Comparison of ENCODE assay signal across 22 cellular contexts in the genomic region with DNA sequence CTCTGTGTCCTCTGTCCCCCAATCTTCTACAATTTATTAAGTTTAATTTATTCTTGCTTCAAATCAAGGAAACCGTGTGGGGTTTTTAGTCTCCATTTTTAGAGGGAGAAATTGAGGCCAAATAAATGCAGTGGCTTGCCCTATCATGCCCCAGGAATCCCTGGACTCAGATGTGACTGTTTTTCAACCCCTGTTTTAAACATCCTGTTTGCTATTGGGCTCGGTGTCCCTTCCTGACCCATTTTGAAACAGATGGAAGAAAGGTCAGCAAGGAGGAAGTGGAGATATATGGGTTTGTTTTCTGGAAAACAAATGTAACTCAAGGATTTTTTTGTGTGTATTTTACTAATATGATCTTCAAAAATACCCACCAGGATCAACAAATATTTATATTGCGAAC.
"Had no signal": no experiment of that assay in that cellular context is flagged by ENCODE, and none has a peak within 500 bp of the region (broad histone marks: within the 10 kb centered on the region; RNA-seq: fewer than 3 reads in every experiment).

No MANE protein-coding gene starts in this region.

- H3K36me3 ChIP-seq: suprapubic skin, transverse colon, uterus had no signal

- H3K27ac Mint-ChIP-seq: activated CD4-positive, alpha-beta T cell treated with anti-CD3 and anti-CD28 coated beads, Interleukin-2, amount 10 ng/mL, durations not matched to agents 7 days and 5 days; activated CD8-positive, alpha-beta T cell treated with anti-CD3 and anti-CD28 coated beads, Interleukin-2, amount 10 ng/mL, durations not matched to agents 7 days and 5 days; activated naive CD4-positive, alpha-beta T cell treated with anti-CD3 and anti-CD28 coated beads for 36 hours; activated naive CD8-positive, alpha-beta T cell treated with anti-CD3 and anti-CD28 coated beads, Interleukin-2, amount 50 U/mL, for 24 hours; activated T-cell treated with anti-CD3 and anti-CD28 coated beads, Interleukin-2, amount 50 U/mL, for 24 hours; activated T-helper 2 cell treated with anti-CD3 and anti-CD28 coated beads, Interferon-gamma antibody, Interleukin-2, Interleukin-4, amounts not matched to agents 10 μg/mL and 5 μg/mL and 100 μg/mL, durations not matched to agents 14 hours and 24 hours and 36 hours; progenitor cell of endocrine pancreas; stimulated activated naive CD8-positive, alpha-beta T cell treated with anti-CD3 and anti-CD28 coated beads, Interleukin-15, amount 100 ng/mL, for 72 hours; T-helper 1 cell treated with Interleukin-12 subunit alpha and Interleukin-12 subunit beta and Interleukin-4 antibody, amounts not matched to agents 30 μg/mL and 1 μg/mL, for 36 hours had no signal

- H3K4me1 Mint-ChIP-seq: activated CD4-positive, alpha-beta T cell treated with anti-CD3 and anti-CD28 coated beads, Interleukin-2, amount 10 ng/mL, durations not matched to agents 7 days and 5 days; activated naive CD8-positive, alpha-beta T cell treated with anti-CD3 and anti-CD28 coated beads, Interleukin-2, amount 50 U/mL, for 24 hours had no signal

- H3K4me3 Mint-ChIP-seq: activated CD4-positive, alpha-beta T cell treated with anti-CD3 and anti-CD28 coated beads, Interleukin-2, amount 10 ng/mL, durations not matched to agents 7 days and 5 days; activated CD8-positive, alpha-beta T cell treated with anti-CD3 and anti-CD28 coated beads, Interleukin-2, amount 10 ng/mL, durations not matched to agents 7 days and 5 days; activated naive CD4-positive, alpha-beta T cell treated with anti-CD3 and anti-CD28 coated beads for 36 hours; activated naive CD8-positive, alpha-beta T cell treated with anti-CD3 and anti-CD28 coated beads, Interleukin-2, amount 50 U/mL, for 24 hours; activated T-cell treated with anti-CD3 and anti-CD28 coated beads, Interleukin-2, amount 50 U/mL, for 24 hours; brain; stimulated activated naive CD8-positive, alpha-beta T cell treated with anti-CD3 and anti-CD28 coated beads, Interleukin-15, amount 100 ng/mL, for 72 hours; T-helper 1 cell treated with Interleukin-12 subunit alpha and Interleukin-12 subunit beta and Interleukin-4 antibody, amounts not matched to agents 30 μg/mL and 1 μg/mL, for 36 hours had no signal

- H3K9me3 Mint-ChIP-seq: activated CD4-positive, alpha-beta T cell treated with anti-CD3 and anti-CD28 coated beads, Interleukin-2, amount 10 ng/mL, durations not matched to agents 7 days and 5 days; activated naive CD4-positive, alpha-beta T cell treated with anti-CD3 and anti-CD28 coated beads for 36 hours; activated naive CD8-positive, alpha-beta T cell treated with anti-CD3 and anti-CD28 coated beads, Interleukin-2, amount 50 U/mL, for 24 hours; activated T-cell treated with anti-CD3 and anti-CD28 coated beads, Interleukin-2, amount 50 U/mL, for 24 hours; activated T-helper 2 cell treated with anti-CD3 and anti-CD28 coated beads, Interferon-gamma antibody, Interleukin-2, Interleukin-4, amounts not matched to agents 10 μg/mL and 5 μg/mL and 100 μg/mL, durations not matched to agents 14 hours and 24 hours and 36 hours; T-helper 1 cell treated with Interleukin-12 subunit alpha and Interleukin-12 subunit beta and Interleukin-4 antibody, amounts not matched to agents 30 μg/mL and 1 μg/mL, for 36 hours had no signal

- H3K27me3 Mint-ChIP-seq: progenitor cell of endocrine pancreas had no signal

- H3K4me3 ChIP-seq: skin epidermis, suprapubic skin, transverse colon, uterus had no signal

- H3K27ac ChIP-seq: skin epidermis, suprapubic skin, transverse colon, uterus had no signal

- FAIRE-seq: frontal cortex had no signal

- H3K36me3 Mint-ChIP-seq: brain had no signal

- ATAC-seq: activated CD4-positive, CD25-positive, alpha-beta regulatory T cell treated with anti-CD3 and anti-CD28 coated beads, Interleukin-2, amount 50 U/mL, for 24 hours; activated CD8-positive, alpha-beta T cell treated with anti-CD3 and anti-CD28 coated beads, Interleukin-2, amount 10 ng/mL, durations not matched to agents 7 days and 5 days; activated naive CD8-positive, alpha-beta T cell treated with anti-CD3 and anti-CD28 coated beads, Interleukin-2, amount 50 U/mL, for 24 hours; stimulated activated naive CD8-positive, alpha-beta T cell treated with anti-CD3 and anti-CD28 coated beads, Interleukin-15, amount 100 ng/mL, for 72 hours had no signal

- H3K4me1 ChIP-seq: suprapubic skin, uterus had no signal

- H3K9me3 ChIP-seq: suprapubic skin, transverse colon, uterus had no signal

- H3K27me3 ChIP-seq: suprapubic skin, transverse colon, uterus had no signal

- DNase-seq: activated CD4-positive, alpha-beta T cell treated with anti-CD3 and anti-CD28 coated beads, Interleukin-2, amount 10 ng/mL, durations not matched to agents 7 days and 5 days; activated CD8-positive, alpha-beta T cell treated with anti-CD3 and anti-CD28 coated beads, Interleukin-2, amount 10 ng/mL, durations not matched to agents 7 days and 5 days; activated naive CD4-positive, alpha-beta T cell treated with anti-CD3 and anti-CD28 coated beads for 36 hours; activated naive CD8-positive, alpha-beta T cell treated with anti-CD3 and anti-CD28 coated beads, Interleukin-2, amount 50 U/mL, for 24 hours; activated T-cell treated with anti-CD3 and anti-CD28 coated beads, Interleukin-2, amount 50 U/mL, for 24 hours; anterior cingulate cortex; caudate nucleus; head of caudate nucleus; kidney glomerular epithelial cell; stimulated activated CD4-positive, alpha-beta T cell treated with anti-CD3 and anti-CD28 coated beads, Interleukin-15, amount 100 ng/mL, for 24 hours; stimulated activated CD4-positive, alpha-beta T cell treated with anti-CD3 and anti-CD28 coated beads, Interleukin-2, amount 100 ng/mL, for 48 hours; stimulated activated naive CD8-positive, alpha-beta T cell treated with anti-CD3 and anti-CD28 coated beads, Interleukin-15, amount 100 ng/mL, for 72 hours; transverse colon; uterus had no signal
